ENCODE assay signal across 10 cellular contexts in genomic region chr7:2037301-2037804, GRCh38.
A peak's percentile ranks its signal among the peaks of the same experiment; 100 is the strongest.
DNase-seq lines count a peak whose midpoint lies in the region; ATAC-seq and TF ChIP-seq lines count a peak whose summit lies in the region.
"Had no signal": no experiment of that assay in that cellular context is flagged by ENCODE, and none has a peak within 500 bp of the region (broad histone marks: within the 10 kb centered on the region; RNA-seq: fewer than 3 reads in every experiment).

No MANE protein-coding gene starts in this region.

- peaks cover 76% of the 10 kb centered on the region for H3K4me1 Mint-ChIP-seq in stimulated activated naive CD8-positive, alpha-beta T cell treated with anti-CD3 and anti-CD28 coated beads, Interleukin-15, amount 100 ng/mL, for 72 hours

- no peaks in the 10 kb centered on the region for H3K4me1 ChIP-seq in prostate gland (replicated peaks)
- H3K4me1 ChIP-seq: A549 had no signal

- ATAC-seq in activated CD4-positive, CD25-positive, alpha-beta regulatory T cell treated with anti-CD3 and anti-CD28 coated beads, Interleukin-2, amount 50 U/mL, for 24 hours, result peak; percentile 14 to 27
- peak; percentile 92 for ATAC-seq in stimulated activated naive CD8-positive, alpha-beta T cell treated with anti-CD3 and anti-CD28 coated beads, Interleukin-15, amount 100 ng/mL, for 72 hours
- ATAC-seq in GM21526 (IDR thresholded peaks at IDR 0.05; ENCODE audit: low FRiP score, unreplicated experiment), result no peak
- ATAC-seq: A549 had no signal

- WGBS in prostate gland, result 70% methylated on average over 17 of the region's 17 CpGs

- no peaks in the 10 kb centered on the region for H3K27me3 ChIP-seq in prostate gland (replicated peaks; ENCODE audit: insufficient read depth)

- TF ChIP-seq POLR2A in prostate gland (IDR thresholded peaks at IDR 0.05), result no peak

- H3K27ac ChIP-seq in prostate gland, result peak overlapping the region in 1 of 2 donors; percentile 27
- H3K27ac ChIP-seq: A549 had no signal

- intact Hi-C loops in prostate gland (cut with DNase I), result no loop called here

- no peak for TF ChIP-seq CTCF in prostate gland (IDR thresholded peaks at IDR 0.05)

- H3K9me3 Mint-ChIP-seq in stimulated activated naive CD8-positive, alpha-beta T cell treated with anti-CD3 and anti-CD28 coated beads, Interleukin-15, amount 100 ng/mL, for 72 hours, result no peaks in the 10 kb centered on the region

- H3K27ac Mint-ChIP-seq in stimulated activated naive CD8-positive, alpha-beta T cell treated with anti-CD3 and anti-CD28 coated beads, Interleukin-15, amount 100 ng/mL, for 72 hours, result peak overlapping the region; percentile 98 to 99

- no peaks in the 10 kb centered on the region for H3K36me3 ChIP-seq in prostate gland

- no peaks in the 10 kb centered on the region for H3K27me3 Mint-ChIP-seq in stimulated activated naive CD8-positive, alpha-beta T cell treated with anti-CD3 and anti-CD28 coated beads, Interleukin-15, amount 100 ng/mL, for 72 hours

- H3K9me3 ChIP-seq in prostate gland, result no peaks in the 10 kb centered on the region
- H3K9me3 ChIP-seq: A549 had no signal

- H3K4me3 ChIP-seq in prostate gland, result peak overlapping the region in 1 of 2 donors; percentile 11
- H3K4me3 ChIP-seq: A549 had no signal

- H3K4me3 Mint-ChIP-seq in stimulated activated naive CD8-positive, alpha-beta T cell treated with anti-CD3 and anti-CD28 coated beads, Interleukin-15, amount 100 ng/mL, for 72 hours, result peak overlapping the region; percentile 91

- DNase-seq in activated CD4-positive, CD25-positive, alpha-beta regulatory T cell treated with anti-CD3 and anti-CD28 coated beads, Interleukin-2, amount 50 U/mL, for 72 hours, result no peak
- DNase-seq in activated naive CD4-positive, alpha-beta T cell treated with anti-CD3 and anti-CD28 coated beads, Interleukin-2, amount 50 U/mL, for 16 hours, result peak; percentile 13
- DNase-seq in islet precursor cell (peak; percentile 32), kidney glomerular epithelial cell (lab: John Stamatoyannopoulos, UW) (no peak), prostate gland (ENCODE audit: low spot score) (no peak)
- peak; percentile 57 to 67 for DNase-seq in stimulated activated naive CD8-positive, alpha-beta T cell treated with anti-CD3 and anti-CD28 coated beads, Interleukin-15, amount 100 ng/mL, for 72 hours
- DNase-seq: RPMI8226 had no signal

Comparison
In these comparisons a context has a peak if more than half of its experiments do, and no peak if none do; other contexts are left out.
1. DNase-seq: peak in activated naive CD4-positive, alpha-beta T cell treated with anti-CD3 and anti-CD28 coated beads, Interleukin-2, amount 50 U/mL, for 16 hours (single experiment), islet precursor cell (single experiment) and stimulated activated naive CD8-positive, alpha-beta T cell treated with anti-CD3 and anti-CD28 coated beads, Interleukin-15, amount 100 ng/mL, for 72 hours (2 of 2); none in activated CD4-positive, CD25-positive, alpha-beta regulatory T cell treated with anti-CD3 and anti-CD28 coated beads, Interleukin-2, amount 50 U/mL, for 72 hours (single experiment), kidney glomerular epithelial cell (single experiment) and prostate gland (single experiment).